In genomic region chr17:52276609-52277008, GRCh38 we compare ENCODE assay signal across 2 cellular contexts.
TF ChIP-seq lines count a peak whose summit lies in the region.

No MANE protein-coding gene starts in this region.

TF ChIP-seq in GM23338, 12 proteins besides CTCF, POLR2A, EP300 and RAD21:
- no peak for TF ChIP-seq POLR2AphosphoS5 (IDR thresholded peaks at IDR 0.05; ENCODE audit: low read depth)
- no peak for TF ChIP-seq NANOG (IDR thresholded peaks at IDR 0.05; ENCODE audit: borderline replicate concordance)
- no peak for TF ChIP-seq ZNF462 (CRISPR knock-in tag; IDR thresholded peaks at IDR 0.05)
- TF ChIP-seq REST (IDR thresholded peaks at IDR 0.05; ENCODE audit: unreplicated experiment) = no peak
- no peak for TF ChIP-seq ZNF114 (CRISPR knock-in tag; IDR thresholded peaks at IDR 0.05)

TF ChIP-seq in endothelial cell of umbilical vein, 7 proteins besides CTCF, POLR2A, EP300 and RAD21:
- no peak for TF ChIP-seq JUN (IDR thresholded peaks at IDR 0.05; ENCODE audit: borderline replicate concordance, insufficient read depth, insufficient read length, low read depth)
- no peak for TF ChIP-seq GATA2 (IDR thresholded peaks at IDR 0.05; ENCODE audit: insufficient read depth, insufficient read length, low read depth, low read length)
- TF ChIP-seq EZH2 (IDR thresholded peaks at IDR 0.05; ENCODE audit: borderline replicate concordance, low read depth, low read length, severe bottlenecking) = no peak
- TF ChIP-seq POLR2AphosphoS5 (IDR thresholded peaks at IDR 0.05; ENCODE audit: insufficient read depth, low read depth, low read length) = no peak
- no peak for TF ChIP-seq MAX (IDR thresholded peaks at IDR 0.05; ENCODE audit: insufficient read depth, insufficient read length)
